Comparison of ENCODE assay signal across 8 cellular contexts in genomic region chr5:102561894-102562760, GRCh38.
DNase-seq lines count a peak whose midpoint lies in the region; ATAC-seq and TF ChIP-seq lines count a peak whose summit lies in the region.

No MANE protein-coding gene starts in this region.

- H3K27me3 ChIP-seq in RWPE2 (ENCODE audit: insufficient read depth, poor library complexity, severe bottlenecking), result peaks cover 5% of the 10 kb centered on the region
- no peaks in the 10 kb centered on the region for H3K27me3 ChIP-seq in upper lobe of left lung
- no peaks in the 10 kb centered on the region for H3K27me3 ChIP-seq in stomach

- H3K9me3 ChIP-seq in RWPE2 (ENCODE audit: severe bottlenecking) (no peaks in the 10 kb centered on the region), upper lobe of left lung (no peaks in the 10 kb centered on the region), stomach (peaks cover 0 to 3% (median 0%) of the 10 kb centered on the region in 4 donors)

- H3K36me3 ChIP-seq in RWPE2 (ENCODE audit: low read depth) (no peaks in the 10 kb centered on the region), upper lobe of left lung (no peaks in the 10 kb centered on the region), stomach (no peaks in the 10 kb centered on the region)

- TF ChIP-seq EP300 in upper lobe of left lung (IDR thresholded peaks at IDR 0.05) (no peak), stomach (IDR thresholded peaks at IDR 0.05) (no peak)

- WGBS in upper lobe of left lung, 2 donors, result 41 to 52% methylated on average over 11 of the region's 11 CpGs
- WGBS in stomach, 5 donors, result 37 to 45% (median 43%) methylated on average over 11 of the region's 11 CpGs

- H3K27ac ChIP-seq in RWPE2 (ENCODE audit: poor library complexity, severe bottlenecking) (no peak overlapping the region), upper lobe of left lung (no peak overlapping the region), stomach (no peak overlapping the region)

- TF ChIP-seq CTCF in RWPE2 (IDR thresholded peaks at IDR 0.05; ENCODE audit: poor library complexity, severe bottlenecking), result peak; percentile 85
- TF ChIP-seq CTCF in upper lobe of left lung (IDR thresholded peaks at IDR 0.05), result peak in 4 of 6 experiments; percentile 18 to 43 (median 32)
- TF ChIP-seq CTCF in stomach (IDR thresholded peaks at IDR 0.05), result no peak

- H3K4me1 ChIP-seq in RWPE2 (ENCODE audit: insufficient read depth, poor library complexity, severe bottlenecking), result no peaks in the 10 kb centered on the region
- no peaks in the 10 kb centered on the region for H3K4me1 ChIP-seq in upper lobe of left lung
- H3K4me1 ChIP-seq in stomach, result no peaks in the 10 kb centered on the region

- intact Hi-C loops in Right ventricle myocardium inferior (cut with DNase I), result no loop called here
- intact Hi-C loops in cardiac septum (cut with DNase I), result no loop called here
- intact Hi-C loops in stomach (cut with DNase I; ENCODE audit: low total_unique reads), result no loop called here

- DNase-seq in Right ventricle myocardium inferior (ENCODE audit: missing footprints) (peak; percentile 64), cardiac septum (ENCODE audit: low spot score) (no peak), RWPE2 (ENCODE audit: low spot score) (no peak), foreskin melanocyte (peak; percentile 5), upper lobe of left lung (no peak), stomach (no peak)
- DNase-seq in activated T-cell treated with anti-CD3 and anti-CD28 coated beads, Interleukin-2, amount 50 U/mL, for 1 hour, result no peak

- H3K4me3 ChIP-seq in RWPE2 (ENCODE audit: severe bottlenecking) (no peak overlapping the region), upper lobe of left lung (no peak overlapping the region), stomach (no peak overlapping the region)

- TF ChIP-seq POLR2A in upper lobe of left lung (IDR thresholded peaks at IDR 0.05), result no peak
- TF ChIP-seq POLR2A in stomach (IDR thresholded peaks at IDR 0.05), result no peak

- ATAC-seq in Right ventricle myocardium inferior (no peak), HG02870 (IDR thresholded peaks at IDR 0.05; ENCODE audit: unreplicated experiment) (peak; percentile 54), RWPE2 (ENCODE audit: low read depth) (no peak), upper lobe of left lung (ENCODE audit: low FRiP score in 2 of 2) (peak in 1 of 2 donors; percentile 49)

Comparison
In these comparisons a context has a peak if more than half of its experiments do, and no peak if none do; other contexts are left out.
1. DNase-seq: peak in Right ventricle myocardium inferior (single experiment) and foreskin melanocyte (single experiment); none in cardiac septum (single experiment), RWPE2 (single experiment), upper lobe of left lung (0 of 2), stomach (single experiment) and activated T-cell treated with anti-CD3 and anti-CD28 coated beads, Interleukin-2, amount 50 U/mL, for 1 hour (single experiment).
2. CTCF ChIP-seq: peak in RWPE2 (single experiment) and upper lobe of left lung (4 of 6); none in stomach (0 of 7).